In the genomic region with DNA sequence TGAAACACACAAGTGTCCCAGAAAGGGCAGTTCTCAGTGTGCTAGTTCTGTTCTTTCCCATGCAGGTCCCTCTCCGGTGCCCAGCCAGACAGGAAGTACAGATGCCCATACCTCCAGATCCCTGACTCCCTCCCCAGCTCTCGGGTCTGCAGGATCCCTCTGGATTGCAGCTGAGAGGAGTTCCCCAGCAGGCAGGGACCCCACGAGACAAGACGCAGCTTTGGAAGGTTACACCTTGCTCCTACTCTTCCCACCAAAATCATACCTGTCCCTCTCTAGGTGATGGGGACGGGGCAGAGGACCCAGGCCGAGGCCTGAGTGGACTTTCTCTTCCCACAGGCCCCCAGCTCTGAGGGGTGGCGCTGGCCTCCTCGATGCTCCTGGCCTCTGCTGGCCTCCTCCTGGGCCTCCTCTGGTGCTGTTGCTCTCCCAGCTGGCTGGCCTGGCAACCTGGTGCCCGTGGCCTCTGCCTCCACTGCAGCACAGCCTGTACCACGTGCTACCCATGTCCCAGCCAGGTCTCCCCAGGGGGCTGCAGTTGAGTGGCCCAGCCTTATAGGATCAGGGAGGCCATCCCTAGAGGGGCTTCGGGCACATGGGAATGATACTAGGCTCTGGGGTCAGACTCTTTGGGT, we compare ENCODE assay signal across 16 cellular contexts. TPM values are rescaled to one million over a fixed set of nuclear protein-coding genes. Genes with fewer than 3 reads are reported as not detected.
DNase-seq lines count a peak whose midpoint lies in the region; ATAC-seq and TF ChIP-seq lines count a peak whose summit lies in the region.
"Had no signal": no experiment of that assay in that cellular context is flagged by ENCODE, and none has a peak within 500 bp of the region (broad histone marks: within the 10 kb centered on the region; RNA-seq: fewer than 3 reads in every experiment).

No MANE protein-coding gene starts in this region.

- intact Hi-C loops in left ventricle myocardium superior (cut with micrococcal nuclease) (no loop called here), Panc1 (cut with micrococcal nuclease; ENCODE audit: unreplicated experiment) (no loop called here), upper lobe of right lung (cut with DNase I) (no loop called here)

- peak; percentile 4 for ATAC-seq in left ventricle myocardium superior
- 0 out of 2 replicates have a peak, but pooled peaks have one; percentile 7 for ATAC-seq in Panc1
- peak; percentile 5 for ATAC-seq in upper lobe of right lung

- no peak for DNase-seq in left ventricle myocardium superior
- no peak for DNase-seq in right atrium auricular region (ENCODE audit: low spot score)
- DNase-seq in Panc1 (ENCODE audit: low read depth, low spot score), result no peak
- DNase-seq in iPS-NIHi11 (ENCODE audit: low spot score), result peak; percentile 5
- DNase-seq in upper lobe of right lung, result no peak
- DNase-seq in activated gamma-delta T cell treated with Interleukin-2 at 50 U/mL for 16 hours, result no peak
- no peak for DNase-seq in midbrain (lab: John Stamatoyannopoulos, UW)
- DNase-seq: DMS 273 treated with DMSO at 0.1 percent for 48 hours, GDM1, NCI-H187, NCI-H226, NCI-H524 treated with DMSO at 0.1 percent for 48 hours, Peyer's patch had no signal

- CTCF ChIA-PET in Panc1 (lab: Charles Lee), result no interaction called here

- H3K27ac ChIP-seq in right atrium auricular region, result no peak overlapping the region
- H3K27ac ChIP-seq in Panc1 (ENCODE audit: low read length), result no peak overlapping the region
- H3K27ac ChIP-seq in upper lobe of right lung, result no peak overlapping the region
- H3K27ac ChIP-seq: C4-2B, Peyer's patch had no signal

- BruUV-seq in Panc1 (replicated peaks; lab: Mats Ljungman, UMichigan), result no TSS peak

- POLR2A ChIA-PET in Panc1 (lab: Charles Lee), result no interaction called here

- H3K4me3 ChIP-seq in right atrium auricular region (no peak overlapping the region), Panc1 (ENCODE audit: low read depth in 2 of 2, low read length in 2 of 2) (no peak overlapping the region), upper lobe of right lung (no peak overlapping the region)
- H3K4me3 ChIP-seq: GM12878, Peyer's patch had no signal

- in situ Hi-C loops in Panc1 (cut with HindIII; ENCODE audit: low pct_unique_long_range_greater_than_20kb, low sequenced_read_pairs), result no loop called here

- H3K4me1 ChIP-seq in right atrium auricular region, result peaks cover 0 to 5% of the 10 kb centered on the region in 2 donors
- H3K4me1 ChIP-seq in Panc1 (ENCODE audit: control insufficient read depth, insufficient read depth, low read length), result peaks cover 6% of the 10 kb centered on the region
- H3K4me1 ChIP-seq in upper lobe of right lung, result no peaks in the 10 kb centered on the region

- no peaks in the 10 kb centered on the region for H3K9me3 ChIP-seq in right atrium auricular region
- no peaks in the 10 kb centered on the region for H3K9me3 ChIP-seq in Panc1 (ENCODE audit: control insufficient read depth, insufficient read depth, low read depth, low read length)
- H3K9me3 ChIP-seq in upper lobe of right lung, result no peaks in the 10 kb centered on the region
- H3K9me3 ChIP-seq: Peyer's patch had no signal

- H3K36me3 ChIP-seq in right atrium auricular region (peaks cover 60% of the 10 kb centered on the region), Panc1 (ENCODE audit: control insufficient read depth, insufficient read depth, low read length) (peaks cover 4% of the 10 kb centered on the region; the same call in 1 of the 2 replicates), upper lobe of right lung (peaks cover 44% of the 10 kb centered on the region)

- H3K27me3 ChIP-seq in right atrium auricular region, result no peaks in the 10 kb centered on the region
- H3K27me3 ChIP-seq in Panc1 (ENCODE audit: control insufficient read depth, insufficient read depth, low read length), result no peaks in the 10 kb centered on the region
- no peaks in the 10 kb centered on the region for H3K27me3 ChIP-seq in upper lobe of right lung
- H3K27me3 ChIP-seq: Peyer's patch had no signal

- TF ChIP-seq CTCF in right atrium auricular region (IDR thresholded peaks at IDR 0.05) (no peak), Panc1 (IDR thresholded peaks at IDR 0.05) (no peak), upper lobe of right lung (IDR thresholded peaks at IDR 0.05) (no peak)

RNA-seq across cellular contexts. Expression of gene LDLRAD2, which starts 9.4 kb away (rescaled TPM):
- total RNA-seq in left ventricle myocardium superior (0.20 TPM), right atrium auricular region (not detected), Panc1 (2021; ENCODE audit: unreplicated experiment) (not detected), upper lobe of right lung (0.38 TPM)
- 4.0 TPM for polyA plus RNA-seq in Panc1 (2012; ENCODE audit: insufficient read length)
- total RNA-seq: HT1080 had no signal

RNA-seq across cellular contexts. Expression of gene USP48, which starts 38.6 kb away (rescaled TPM):
- total RNA-seq in left ventricle myocardium superior, result 40.3 TPM
- total RNA-seq in right atrium auricular region, result 10 to 100 TPM; 24.1 to 31.0 TPM
- total RNA-seq in Panc1 (2021; ENCODE audit: unreplicated experiment), result 71.6 TPM
- 62.6 TPM for polyA plus RNA-seq in Panc1 (2012; ENCODE audit: insufficient read length)
- total RNA-seq in upper lobe of right lung, result 56.4 TPM
